In genomic region chr13:49429061-49429460, GRCh38 we compare ENCODE assay signal across 15 cellular contexts. TPM values are rescaled to one million over a fixed set of nuclear protein-coding genes. Genes with fewer than 3 reads are reported as not detected.
DNase-seq lines count a peak whose midpoint lies in the region; ATAC-seq and TF ChIP-seq lines count a peak whose summit lies in the region.
"Had no signal": no experiment of that assay in that cellular context is flagged by ENCODE, and none has a peak within 500 bp of the region (broad histone marks: within the 10 kb centered on the region; RNA-seq: fewer than 3 reads in every experiment).

No MANE protein-coding gene starts in this region.

- intact Hi-C loops in OCI-LY7 (cut with micrococcal nuclease; ENCODE audit: unreplicated experiment), result no loop called here
- intact Hi-C loops in posterior cingulate gyrus (cut with DNase I), result no loop called here
- intact Hi-C loops in upper lobe of right lung (cut with DNase I), result no loop called here

- POLR2A ChIA-PET in OCI-LY7 (lab: Charles Lee), result interaction anchor here (1.1 to 5.7 kb wide), 5 partner anchors 7 to 31 kb away, joined by 3 to 46 read pairs (median 11); partner anchors contain the start of genes CAB39L and SETDB2

- H2AFZ ChIP-seq in Karpas-422 (ENCODE audit: low read length), result peak overlapping the region; percentile 53; the same call in 1 of the 2 replicates
- peak overlapping the region; percentile 21; the same call in 1 of the 2 replicates for H2AFZ ChIP-seq in OCI-LY7 (ENCODE audit: low read length)

- no peaks in the 10 kb centered on the region for H3K36me3 ChIP-seq in Karpas-422 (ENCODE audit: insufficient read depth, low read length)
- H3K36me3 ChIP-seq in OCI-LY7 (ENCODE audit: insufficient read depth, low read length), result no peaks in the 10 kb centered on the region
- H3K36me3 ChIP-seq in upper lobe of right lung, result peaks cover 22% of the 10 kb centered on the region

- no peaks in the 10 kb centered on the region for H3K79me2 ChIP-seq in Karpas-422 (ENCODE audit: low read length)
- H3K79me2 ChIP-seq in OCI-LY7 (ENCODE audit: insufficient read depth, low read depth, low read length), result no peaks in the 10 kb centered on the region

- peak overlapping the region; percentile 17; the same call in 1 of the 2 replicates for H3K4me3 ChIP-seq in Karpas-422 (ENCODE audit: low read length)
- H3K4me3 ChIP-seq in OCI-LY7 (ENCODE audit: low read depth, low read length, poor library complexity, severe bottlenecking), result no peak overlapping the region
- no peak overlapping the region for H3K4me3 ChIP-seq in upper lobe of right lung
- H3K4me3 ChIP-seq: A549; BLaER1 treated with 17β-estradiol and CSF1 and Interleukin-3, amounts not matched to agents 10 nM and 100 nM had no signal

- H3K27me3 ChIP-seq in Karpas-422 (ENCODE audit: low read length), result no peaks in the 10 kb centered on the region
- H3K27me3 ChIP-seq in upper lobe of right lung, result no peaks in the 10 kb centered on the region
- H3K27me3 ChIP-seq: BLaER1 treated with 17β-estradiol and CSF1 and Interleukin-3, amounts not matched to agents 10 nM and 100 nM had no signal

- no peak overlapping the region for H3K9ac ChIP-seq in Karpas-422 (ENCODE audit: low read length)
- H3K9ac ChIP-seq: BLaER1 treated with 17β-estradiol and CSF1 and Interleukin-3, amounts not matched to agents 10 nM and 100 nM had no signal

- no peaks in the 10 kb centered on the region for H3K9me3 ChIP-seq in Karpas-422 (ENCODE audit: low read length)
- no peaks in the 10 kb centered on the region for H3K9me3 ChIP-seq in OCI-LY7 (ENCODE audit: low read length)
- H3K9me3 ChIP-seq in upper lobe of right lung, result no peaks in the 10 kb centered on the region
- H3K9me3 ChIP-seq: A549, Caco-2 had no signal

- BruUV-seq in OCI-LY7 (replicated peaks; lab: Mats Ljungman, UMichigan), result no TSS peak

- peak overlapping the region; percentile 95 for H3K27ac ChIP-seq in Karpas-422 (ENCODE audit: low read length)
- no peak overlapping the region for H3K27ac ChIP-seq in OCI-LY7 (ENCODE audit: low read depth, low read length, poor library complexity, severe bottlenecking)
- H3K27ac ChIP-seq in upper lobe of right lung, result no peak overlapping the region
- H3K27ac ChIP-seq: 22Rv1; A549; BLaER1 treated with 17β-estradiol and CSF1 and Interleukin-3, amounts not matched to agents 10 nM and 100 nM; C4-2B had no signal

- H4K20me1 ChIP-seq in Karpas-422 (ENCODE audit: insufficient read depth, low read depth, low read length), result no peaks in the 10 kb centered on the region
- no peaks in the 10 kb centered on the region for H4K20me1 ChIP-seq in OCI-LY7 (ENCODE audit: insufficient read depth, low read length)
- H4K20me1 ChIP-seq: BLaER1 treated with 17β-estradiol and CSF1 and Interleukin-3, amounts not matched to agents 10 nM and 100 nM had no signal

- no peak for ATAC-seq in upper lobe of right lung
- ATAC-seq: A549; CD8-positive, alpha-beta T cell had no signal

- no peaks in the 10 kb centered on the region for H3K9me2 ChIP-seq in Karpas-422 (replicated peaks; ENCODE audit: insufficient read depth, low read length)
- no peaks in the 10 kb centered on the region for H3K9me2 ChIP-seq in OCI-LY7 (ENCODE audit: insufficient read depth, low read length)

- no peak for TF ChIP-seq CTCF in OCI-LY7 (conservative IDR thresholded peaks at IDR 0.05; ENCODE audit: low read length)
- no peak for TF ChIP-seq CTCF in upper lobe of right lung (IDR thresholded peaks at IDR 0.05)

- DNase-seq in EH (ENCODE audit: low read depth), result peak; percentile 24
- no peak for DNase-seq in Karpas-422
- DNase-seq in OCI-LY7 (ENCODE audit: low spot score), result no peak
- no peak for DNase-seq in posterior cingulate gyrus
- no peak for DNase-seq in HK-2 (ENCODE audit: unreplicated experiment)
- DNase-seq in upper lobe of right lung, result no peak
- DNase-seq: Caco-2; Calu3; CD4-positive, alpha-beta T cell; CD8-positive, alpha-beta T cell; DMS79 treated with DMSO at 0.1 percent for 48 hours had no signal

- H3K4me1 ChIP-seq in Karpas-422 (ENCODE audit: low read length) (peaks cover 47% of the 10 kb centered on the region), OCI-LY7 (ENCODE audit: insufficient read depth, low read length, poor library complexity, severe bottlenecking) (peaks cover 10% of the 10 kb centered on the region), upper lobe of right lung (no peaks in the 10 kb centered on the region)
- H3K4me1 ChIP-seq: A549, Caco-2 had no signal

- H3K4me2 ChIP-seq in Karpas-422 (ENCODE audit: low read depth, low read length, poor library complexity, severe bottlenecking) (peak overlapping the region; percentile 78), OCI-LY7 (ENCODE audit: low read length) (no peak overlapping the region)
- H3K4me2 ChIP-seq: A549 had no signal

- CTCF ChIA-PET in OCI-LY7 (lab: Charles Lee; ENCODE audit: unreplicated experiment), result interaction anchor here (0.6 kb wide), 1 partner anchor 230 kb away, joined by 4 read pairs; no protein-coding TSS in a partner anchor

RNA-seq across cellular contexts. Expression of gene CAB39L, which starts 14.8 kb away (rescaled TPM):
- total RNA-seq in Karpas-422 (2014; rRNA removed; shearing (Covaris generic); ENCODE audit: low replicate concordance), result 24.7 and 51.9 TPM in 2 replicates
- 5.4 and 9.6 TPM in 2 replicates for total RNA-seq in OCI-LY7 (2014; rRNA removed; shearing (Covaris generic))
- 26.7 and 28.6 TPM in 2 replicates for total RNA-seq in OCI-LY7 (2022)
- 18.0 TPM for total RNA-seq in upper lobe of right lung

RNA-seq across cellular contexts. Expression of gene SETDB2, which starts 15.0 kb away (rescaled TPM):
- 25.4 and 34.0 TPM in 2 replicates for total RNA-seq in Karpas-422 (2014; rRNA removed; shearing (Covaris generic); ENCODE audit: low replicate concordance)
- total RNA-seq in OCI-LY7 (2014; rRNA removed; shearing (Covaris generic)), result 22.0 and 23.3 TPM in 2 replicates
- total RNA-seq in OCI-LY7 (2022), result 41.3 and 41.7 TPM in 2 replicates
- total RNA-seq in upper lobe of right lung, result 18.1 TPM
